In the genomic region with DNA sequence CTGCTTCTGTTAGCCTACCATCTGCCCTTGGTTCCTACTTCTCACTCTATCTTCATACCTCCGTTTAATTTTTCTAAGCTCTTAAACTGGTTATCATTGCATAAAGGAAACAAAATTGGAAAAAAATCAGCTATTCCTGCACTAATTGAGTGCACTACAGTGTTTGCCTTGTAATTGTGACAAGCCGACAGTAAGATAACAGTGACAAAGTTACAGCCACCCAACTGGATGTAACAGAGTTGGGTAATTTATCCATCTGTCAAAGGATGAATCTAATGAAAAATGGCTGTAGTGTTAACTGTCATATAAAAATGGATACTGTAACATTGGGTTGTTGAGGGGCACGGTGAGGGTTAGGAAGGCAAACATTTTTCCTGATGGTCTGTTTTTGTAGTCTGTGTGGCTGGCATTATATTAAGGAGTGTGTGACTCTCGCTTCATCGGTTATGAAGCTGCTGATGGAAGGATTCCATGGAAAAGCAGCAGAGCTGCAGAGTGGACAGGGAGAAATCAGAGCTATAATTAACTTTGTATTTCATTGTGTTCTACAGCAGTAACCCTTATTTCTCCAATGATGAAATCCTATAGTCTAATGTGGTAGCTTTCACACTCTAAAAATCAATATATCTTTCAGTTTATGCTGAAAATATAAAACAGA, we compare ENCODE assay signal across 25 cellular contexts. TPM values are rescaled to one million over a fixed set of nuclear protein-coding genes. Genes with fewer than 3 reads are reported as not detected.
"Had no signal": no experiment of that assay in that cellular context is flagged by ENCODE, and none has a peak within 500 bp of the region (broad histone marks: within the 10 kb centered on the region; RNA-seq: fewer than 3 reads in every experiment).

No MANE protein-coding gene starts in this region.

- H3K27me3 ChIP-seq: brain microvascular endothelial cell, esophagus squamous epithelium, transverse colon, uterus had no signal

- H3K36me3 ChIP-seq: brain microvascular endothelial cell, esophagus squamous epithelium, transverse colon, uterus had no signal

- H3K4me1 ChIP-seq: esophagus squamous epithelium, transverse colon, uterus had no signal

- DNase-seq: activated CD4-positive, alpha-beta T cell treated with anti-CD3 and anti-CD28 coated beads, Interleukin-2, amount 50 U/mL, for 1 hour; activated CD4-positive, CD25-positive, alpha-beta regulatory T cell treated with anti-CD3 and anti-CD28 coated beads, Interleukin-2, amount 50 U/mL, for 72 hours; activated CD8-positive, alpha-beta memory T cell treated with anti-CD3 and anti-CD28 coated beads, Interleukin-2, amount 50 U/mL, for 4 hours; activated naive CD4-positive, alpha-beta T cell treated with anti-CD3 and anti-CD28 coated beads for 36 hours; activated T-cell treated with anti-CD3 and anti-CD28 coated beads, Interleukin-2, amount 50 U/mL, for 4 hours; anterior cingulate cortex; brain microvascular endothelial cell; effector memory CD4-positive, alpha-beta T cell; esophagus squamous epithelium; islet precursor cell; posterior cingulate gyrus; stimulated activated CD4-positive, alpha-beta T cell treated with anti-CD3 and anti-CD28 coated beads, Interleukin-12 subunit alpha, Interleukin-12 subunit beta, amount 100 ng/mL, for 4 hours; stimulated activated CD4-positive, alpha-beta T cell treated with anti-CD3 and anti-CD28 coated beads, Interleukin-1b, Interleukin-23, amount 100 ng/mL, for 48 hours; stimulated activated CD8-positive, alpha-beta memory T cell treated with anti-CD3 and anti-CD28 coated beads, Interleukin-4, amount 100 ng/mL, for 48 hours; stimulated activated naive CD4-positive, alpha-beta T cell treated with Interleukin-2 at 50 U/mL for 16 hours; T-helper 17 cell; transverse colon; uterus had no signal

- ATAC-seq: activated T-cell treated with anti-CD3 and anti-CD28 coated beads, Interleukin-2, amount 50 U/mL, for 4 hours; natural killer cell treated with Interleukin-12 subunit alpha and Interleukin-12 subunit beta and Interleukin-15 and Interleukin-18, amount 100 ng/mL, for 72 hours; T-helper 17 cell had no signal

- H3K9me3 ChIP-seq: esophagus squamous epithelium, transverse colon, uterus had no signal

- H3K27ac ChIP-seq: brain microvascular endothelial cell, esophagus squamous epithelium, transverse colon, uterus, VCaP had no signal

- H3K4me3 ChIP-seq: esophagus squamous epithelium, transverse colon, uterus had no signal

RNA-seq across cellular contexts. Expression of a gene that starts 12.7 kb away (rescaled TPM):
- total RNA-seq: activated naive CD4-positive, alpha-beta T cell treated with anti-CD3 and anti-CD28 coated beads for 36 hours; activated T-cell treated with anti-CD3 and anti-CD28 coated beads, Interleukin-2, amount 50 U/mL, for 4 hours; esophagus squamous epithelium; glomerular endothelial cell; lung microvascular endothelial cell; mesothelial cell of epicardium; natural killer cell treated with Interleukin-12 subunit alpha and Interleukin-12 subunit beta and Interleukin-15 and Interleukin-18, amount 100 ng/mL, for 72 hours; renal cortical epithelial cell; subcutaneous adipose tissue; T-helper 17 cell; transverse colon; uterus had no signal
